Comparison of ENCODE assay signal across 1 cellular context in the genomic region with DNA sequence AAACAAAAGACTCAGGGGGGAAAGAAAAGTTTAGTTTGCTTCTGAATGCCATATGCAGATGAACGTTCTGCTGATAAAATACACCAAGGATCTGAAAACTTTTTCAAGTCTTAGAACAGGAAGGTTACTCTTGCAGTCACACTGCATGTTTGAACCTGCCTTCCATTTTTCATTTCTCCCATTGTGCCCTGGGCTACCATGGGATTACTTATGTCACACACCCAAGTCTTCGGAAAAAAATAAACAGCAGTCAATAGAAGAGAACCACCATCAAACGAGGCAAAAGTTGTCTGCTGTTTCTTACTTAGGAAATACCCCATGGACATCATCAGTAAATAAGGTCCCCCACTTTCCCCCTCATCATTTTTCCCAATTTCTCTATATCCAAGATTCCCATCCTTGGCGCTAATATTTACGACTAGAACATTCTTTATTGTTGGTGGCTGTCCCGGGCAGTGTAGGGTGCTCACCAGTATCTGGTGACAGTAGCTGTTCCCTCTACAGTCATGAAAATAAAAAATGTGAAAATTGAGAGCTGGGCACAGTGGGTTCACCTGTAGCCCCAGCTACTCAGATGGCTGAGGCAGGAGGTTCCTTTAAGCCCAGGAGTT.
TF ChIP-seq lines count a peak whose summit lies in the region.

No MANE protein-coding gene starts in this region.

TF ChIP-seq in HCT116, 20 proteins besides CTCF, POLR2A, EP300 and RAD21 (continued from another document):
- TF ChIP-seq, protein P1, sequence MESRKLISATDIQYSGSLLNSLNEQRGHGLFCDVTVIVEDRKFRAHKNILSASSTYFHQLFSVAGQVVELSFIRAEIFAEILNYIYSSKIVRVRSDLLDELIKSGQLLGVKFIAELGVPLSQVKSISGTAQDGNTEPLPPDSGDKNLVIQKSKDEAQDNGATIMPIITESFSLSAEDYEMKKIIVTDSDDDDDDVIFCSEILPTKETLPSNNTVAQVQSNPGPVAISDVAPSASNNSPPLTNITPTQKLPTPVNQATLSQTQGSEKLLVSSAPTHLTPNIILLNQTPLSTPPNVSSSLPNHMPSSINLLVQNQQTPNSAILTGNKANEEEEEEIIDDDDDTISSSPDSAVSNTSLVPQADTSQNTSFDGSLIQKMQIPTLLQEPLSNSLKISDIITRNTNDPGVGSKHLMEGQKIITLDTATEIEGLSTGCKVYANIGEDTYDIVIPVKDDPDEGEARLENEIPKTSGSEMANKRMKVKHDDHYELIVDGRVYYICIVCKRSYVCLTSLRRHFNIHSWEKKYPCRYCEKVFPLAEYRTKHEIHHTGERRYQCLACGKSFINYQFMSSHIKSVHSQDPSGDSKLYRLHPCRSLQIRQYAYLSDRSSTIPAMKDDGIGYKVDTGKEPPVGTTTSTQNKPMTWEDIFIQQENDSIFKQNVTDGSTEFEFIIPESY (IDR thresholded peaks at IDR 0.05; ENCODE audit: extremely low read depth, insufficient replicate concordance, low read length) = no peak
- TF ChIP-seq ZNF274 (IDR thresholded peaks at IDR 0.05; ENCODE audit: low read depth, low read length) = no peak
- TF ChIP-seq ATF3 (IDR thresholded peaks at IDR 0.05) = no peak
- TF ChIP-seq JUND (IDR thresholded peaks at IDR 0.05) = no peak
- TF ChIP-seq ZFX (IDR thresholded peaks at IDR 0.05) = no peak
